14 cellular contexts compared by ENCODE assay signal in the genomic region with DNA sequence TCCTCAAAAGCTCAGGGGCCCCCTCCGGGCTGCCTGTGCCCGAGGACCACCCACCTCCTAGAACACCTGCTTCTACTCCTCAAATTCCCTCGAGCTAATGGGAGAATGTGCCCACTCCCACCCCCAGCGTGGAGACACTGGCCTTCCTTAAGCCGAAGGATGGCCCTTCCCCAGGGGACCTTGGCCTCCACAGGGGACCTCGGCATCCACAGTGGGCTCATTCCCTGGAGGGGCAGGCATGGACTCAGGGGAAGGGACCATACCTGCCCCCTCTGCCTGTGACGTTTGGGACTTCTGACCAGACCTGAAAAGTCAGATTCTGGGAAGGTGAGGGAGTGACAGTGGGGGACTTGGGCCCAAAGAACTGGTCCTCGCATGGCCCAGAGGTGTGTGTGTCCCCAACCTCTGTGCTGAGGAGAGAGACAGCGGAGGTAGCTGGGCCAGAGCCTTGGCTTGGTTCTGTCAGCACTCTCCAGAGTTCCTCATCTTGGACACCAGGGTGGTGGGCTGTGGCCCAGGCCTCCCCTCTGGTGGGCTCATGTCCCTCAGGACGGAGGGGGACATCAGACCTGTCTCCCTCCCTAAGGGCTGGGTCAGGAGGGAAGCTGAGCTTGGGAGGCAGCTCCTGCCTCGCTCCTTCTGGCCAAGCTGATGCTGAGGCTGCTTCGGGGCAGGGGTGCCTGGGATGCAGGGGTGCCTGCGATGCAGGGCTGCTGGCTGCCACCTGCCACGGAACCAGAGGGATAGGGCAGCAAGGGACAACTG.
DNase-seq lines count a peak whose midpoint lies in the region; ATAC-seq and TF ChIP-seq lines count a peak whose summit lies in the region.
"Had no signal": no experiment of that assay in that cellular context is flagged by ENCODE, and none has a peak within 500 bp of the region (broad histone marks: within the 10 kb centered on the region; RNA-seq: fewer than 3 reads in every experiment).

No MANE protein-coding gene starts in this region.

- no peak for ATAC-seq in memory B cell (ENCODE audit: low read depth)

- H3K4me2 ChIP-seq in BLaER1 treated with 17β-estradiol and CSF1 and Interleukin-3, amounts not matched to agents 10 nM and 100 nM = peak overlapping the region; percentile 88 to 98 (median 93)
- H3K4me2 ChIP-seq: smooth muscle cell had no signal

- H3K9ac ChIP-seq in BLaER1 treated with 17β-estradiol and CSF1 and Interleukin-3, amounts not matched to agents 10 nM and 100 nM = peak overlapping the region in 9 of 11 experiments; percentile 50 to 81 (median 68); a peak in 16 of 22 replicates

- H4K20me1 ChIP-seq in BLaER1 treated with 17β-estradiol and CSF1 and Interleukin-3, amounts not matched to agents 10 nM and 100 nM = peaks cover 0 to 71% (median 35%) of the 10 kb centered on the region in 11 experiments; a peak in 15 of 22 replicates

- no peak overlapping the region for H3K4me3 Mint-ChIP-seq in CD4-positive, alpha-beta memory T cell
- H3K4me3 Mint-ChIP-seq in memory B cell = no peak overlapping the region

- no peak for TF ChIP-seq CTCF in GM20000 (IDR thresholded peaks at IDR 0.05; ENCODE audit: extremely low read depth, missing control alignments)

- H3K4me1 ChIP-seq in BLaER1 treated with 17β-estradiol and CSF1 and Interleukin-3, amounts not matched to agents 10 nM and 100 nM = peaks cover 87 to 99% (median 96%) of the 10 kb centered on the region in 10 experiments
- H3K4me1 ChIP-seq in CD4-positive, alpha-beta memory T cell (ENCODE audit: insufficient read depth, low read length) = peaks cover 31% of the 10 kb centered on the region
- peaks cover 12% of the 10 kb centered on the region for H3K4me1 ChIP-seq in SJCRH30

- H3K27ac Mint-ChIP-seq in CD4-positive, alpha-beta memory T cell = peak overlapping the region in 3 of 7 donors; percentile 31 to 83 (median 65)
- H3K27ac Mint-ChIP-seq in memory B cell = peak overlapping the region; percentile 51

- no peaks in the 10 kb centered on the region for H3K36me3 Mint-ChIP-seq in CD4-positive, alpha-beta memory T cell
- no peaks in the 10 kb centered on the region for H3K36me3 Mint-ChIP-seq in memory B cell

- POLR2A ChIA-PET in CD4-positive, alpha-beta memory T cell (lab: Charles Lee; ENCODE audit: partially characterized antibody) = interaction anchor here (0.9 kb wide), 1 partner anchor 10 kb away, joined by 3 read pairs; no protein-coding TSS in a partner anchor

- CTCF ChIA-PET in CD4-positive, alpha-beta memory T cell (lab: Charles Lee; ENCODE audit: partially characterized antibody) = interaction anchor here (1.0 to 1.7 kb wide), 4 partner anchors 9 to 278 kb away, joined by 3 to 4 read pairs (median 4); a partner anchor contains a TSS

- no peaks in the 10 kb centered on the region for H3K9me3 ChIP-seq in BLaER1 treated with 17β-estradiol and CSF1 and Interleukin-3, amounts not matched to agents 10 nM and 100 nM (replicated peaks in 1 of 11)
- H3K9me3 ChIP-seq in CD4-positive, alpha-beta memory T cell (ENCODE audit: control insufficient read depth in 1 of 2, low read length in 2 of 2) = no peaks in the 10 kb centered on the region
- H3K9me3 ChIP-seq in SJCRH30 (replicated peaks) = no peaks in the 10 kb centered on the region

- peak overlapping the region in 5 of 10 experiments; percentile 1 to 53 (median 39); a peak in 5 of 20 replicates for H3K4me3 ChIP-seq in BLaER1 treated with 17β-estradiol and CSF1 and Interleukin-3, amounts not matched to agents 10 nM and 100 nM
- no peak overlapping the region for H3K4me3 ChIP-seq in CD4-positive, alpha-beta memory T cell (ENCODE audit: low read length in 2 of 2)
- no peak overlapping the region for H3K4me3 ChIP-seq in SJCRH30
- H3K4me3 ChIP-seq: coronary artery, smooth muscle cell had no signal

- peaks cover 0 to 38% (median 24%) of the 10 kb centered on the region in 11 experiments; a peak in 13 of 22 replicates for H3K36me3 ChIP-seq in BLaER1 treated with 17β-estradiol and CSF1 and Interleukin-3, amounts not matched to agents 10 nM and 100 nM
- no peaks in the 10 kb centered on the region for H3K36me3 ChIP-seq in CD4-positive, alpha-beta memory T cell (ENCODE audit: insufficient read depth, low read length)
- H3K36me3 ChIP-seq in SJCRH30 = no peaks in the 10 kb centered on the region
- H3K36me3 ChIP-seq: brain microvascular endothelial cell had no signal

- H3K9me3 Mint-ChIP-seq in CD4-positive, alpha-beta memory T cell = peaks cover 0 to 3% (median 0%) of the 10 kb centered on the region in 8 donors
- H3K9me3 Mint-ChIP-seq in memory B cell = no peaks in the 10 kb centered on the region
- H3K9me3 Mint-ChIP-seq: activated B cell treated with CpG ODN at 0.5 μM for 24 hours had no signal

- intact Hi-C loops in CD4-positive, alpha-beta memory T cell (cut with micrococcal nuclease) = no loop called here

- peak overlapping the region; percentile 32 to 91 (median 78); a peak in 20 of 22 replicates for H3K27ac ChIP-seq in BLaER1 treated with 17β-estradiol and CSF1 and Interleukin-3, amounts not matched to agents 10 nM and 100 nM
- peak overlapping the region; percentile 16 for H3K27ac ChIP-seq in CD4-positive, alpha-beta memory T cell (ENCODE audit: low read depth, low read length)
- peak overlapping the region; percentile 23; the same call in 1 of the 2 replicates for H3K27ac ChIP-seq in SJCRH30
- H3K27ac ChIP-seq: brain microvascular endothelial cell, coronary artery had no signal

- H3K4me1 Mint-ChIP-seq in CD4-positive, alpha-beta memory T cell = peaks cover 10 to 62% (median 17%) of the 10 kb centered on the region in 4 donors
- H3K4me1 Mint-ChIP-seq in memory B cell = peaks cover 15% of the 10 kb centered on the region

- DNase-seq in CD4-positive, alpha-beta memory T cell = no peak
- DNase-seq in SJCRH30 (no peak), memory B cell (ENCODE audit: low spot score in 2 of 2) (no peak), SKM-1 (lab: John Stamatoyannopoulos, UW; ENCODE audit: unreplicated experiment) (no peak), NCI-H2029 treated with DMSO at 0.1 percent for 48 hours (lab: John Stamatoyannopoulos, UW) (no peak), GM20000 (ENCODE audit: low spot score) (no peak), putamen (ENCODE audit: low spot score) (no peak)
- DNase-seq: activated B cell treated with CpG ODN at 0.5 μM for 24 hours, brain microvascular endothelial cell, NCI-H1694, T1000 had no signal

- H3K27me3 ChIP-seq in BLaER1 treated with 17β-estradiol and CSF1 and Interleukin-3, amounts not matched to agents 10 nM and 100 nM = no peaks in the 10 kb centered on the region
- H3K27me3 ChIP-seq in CD4-positive, alpha-beta memory T cell (ENCODE audit: insufficient read depth, low read length) = no peaks in the 10 kb centered on the region
- no peaks in the 10 kb centered on the region for H3K27me3 ChIP-seq in SJCRH30
- H3K27me3 ChIP-seq: brain microvascular endothelial cell had no signal

- H3K27me3 Mint-ChIP-seq in CD4-positive, alpha-beta memory T cell = no peaks in the 10 kb centered on the region
- peaks cover 4% of the 10 kb centered on the region for H3K27me3 Mint-ChIP-seq in memory B cell

Comparison
In these comparisons a context has a peak if more than half of its experiments do, and no peak if none do; other contexts are left out.
1. H3K27ac ChIP-seq: peak in every context shown above with its lines; median percentile 78 in BLaER1 treated with 17β-estradiol and CSF1 and Interleukin-3, amounts not matched to agents 10 nM and 100 nM; 23 in SJCRH30; 16 in CD4-positive, alpha-beta memory T cell.